In the genomic region with DNA sequence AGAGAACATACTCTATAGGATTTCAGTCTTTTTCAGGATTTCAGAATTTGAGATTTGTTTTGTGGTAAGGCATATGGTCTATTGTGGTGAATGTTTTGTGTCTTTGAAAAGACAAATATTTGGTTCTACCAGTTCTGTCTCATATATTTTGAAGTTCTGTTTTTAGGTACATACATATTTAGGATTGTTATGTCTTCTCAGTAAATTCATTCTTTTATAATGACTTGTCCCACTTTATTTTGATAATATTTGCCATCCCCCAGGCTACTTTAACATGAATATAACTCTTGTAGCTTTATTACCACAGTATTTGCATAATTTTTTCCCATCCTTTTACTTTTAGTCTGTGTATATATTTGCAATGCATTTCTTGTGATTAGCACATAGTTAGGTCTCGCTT, we compare ENCODE assay signal across 25 cellular contexts. TPM values are rescaled to one million over a fixed set of nuclear protein-coding genes. Genes with fewer than 3 reads are reported as not detected.
A peak's percentile ranks its signal among the peaks of the same experiment; 100 is the strongest.
DNase-seq lines count a peak whose midpoint lies in the region; ATAC-seq, FAIRE-seq and TF ChIP-seq lines count a peak whose summit lies in the region.
"Had no signal": no experiment of that assay in that cellular context is flagged by ENCODE, and none has a peak within 500 bp of the region (broad histone marks: within the 10 kb centered on the region; RNA-seq: fewer than 3 reads in every experiment).

No MANE protein-coding gene starts in this region.

- intact Hi-C loops in endothelial cell of umbilical vein (cut with micrococcal nuclease), result no loop called here

- no peaks in the 10 kb centered on the region for H3K9me1 ChIP-seq in endothelial cell of umbilical vein (replicated peaks; ENCODE audit: control insufficient read depth, extremely low read depth, insufficient read depth, low read length)

- ATAC-seq in RWPE2 (ENCODE audit: low read depth) (no peak), GM21423 (IDR thresholded peaks at IDR 0.05; ENCODE audit: unreplicated experiment) (no peak)
- ATAC-seq: activated CD8-positive, alpha-beta T cell treated with anti-CD3 and anti-CD28 coated beads for 36 hours; activated T-cell treated with anti-CD3 and anti-CD28 coated beads, Interleukin-2, amount 50 U/mL, for 4 hours; GM12878; left colon; mucosa of descending colon had no signal

- H4K20me1 ChIP-seq in GM23248 (ENCODE audit: insufficient read depth) (peaks cover 19% of the 10 kb centered on the region; the same call in 1 of the 2 replicates), endothelial cell of umbilical vein (replicated peaks; ENCODE audit: control insufficient read depth, extremely low read depth, insufficient read depth, low read length) (peaks cover 9% of the 10 kb centered on the region)

- dilution Hi-C loops in endothelial cell of umbilical vein (cut with MboI; ENCODE audit: extremely low pct_ligation_motif_present, low sequenced_read_pairs), result no loop called here

- H3K9me2 ChIP-seq in GM23248 (ENCODE audit: insufficient read depth), result no peaks in the 10 kb centered on the region

- H3K9ac ChIP-seq in GM23248, result peak overlapping the region; percentile 25
- no peak overlapping the region for H3K9ac ChIP-seq in endothelial cell of umbilical vein (replicated peaks; ENCODE audit: extremely low read depth, insufficient read depth, low read length)
- peak overlapping the region; percentile 36 for H3K9ac ChIP-seq in skeletal muscle satellite cell (ENCODE audit: low read depth, low read length)
- H3K9ac ChIP-seq: KMS-11 had no signal

- no peak for TF ChIP-seq CTCF in RWPE2 (IDR thresholded peaks at IDR 0.05; ENCODE audit: poor library complexity, severe bottlenecking)
- TF ChIP-seq CTCF in endothelial cell of umbilical vein (IDR thresholded peaks at IDR 0.05; ENCODE audit: extremely low read depth in 1 of 2, insufficient read depth in 1 of 2, low read depth in 1 of 2, low read length in 2 of 2), result no peak
- TF ChIP-seq CTCF in BE2C (IDR thresholded peaks at IDR 0.05; ENCODE audit: low read depth, low read length), result no peak

- H3K4me3 ChIP-seq in GM23248, result no peak overlapping the region
- H3K4me3 ChIP-seq in RWPE2 (ENCODE audit: severe bottlenecking), result no peak overlapping the region
- H3K4me3 ChIP-seq in endothelial cell of umbilical vein (replicated peaks in 1 of 3; ENCODE audit: insufficient read depth in 1 of 3, low read depth in 1 of 3, low read length in 3 of 3), result no peak overlapping the region
- H3K4me3 ChIP-seq in skeletal muscle satellite cell (ENCODE audit: low read length), result no peak overlapping the region
- H3K4me3 ChIP-seq in BE2C (ENCODE audit: low read depth, low read length), result no peak overlapping the region
- H3K4me3 ChIP-seq: GM12878, mucosa of descending colon, Peyer's patch, sigmoid colon, suprapubic skin had no signal

- peaks cover 50% of the 10 kb centered on the region for H3F3A ChIP-seq in GM23248 (ENCODE audit: insufficient read depth)

- 97 to 100% methylated on average over 1 of the region's 1 CpG for WGBS in GM23248 (ENCODE audit: low coverage in 1 of 2, low lambda C conversion rate in 2 of 2, missing lambda C conversion rate in 2 of 2), 2 experiments

- peaks cover 83% of the 10 kb centered on the region for H3K79me2 ChIP-seq in GM23248 (ENCODE audit: insufficient read depth)
- H3K79me2 ChIP-seq in endothelial cell of umbilical vein (ENCODE audit: control insufficient read depth, insufficient read depth, low read length), result peaks cover 52% of the 10 kb centered on the region

- POLR2A ChIA-PET in endothelial cell of umbilical vein (lab: Charles Lee), result no interaction called here

- no TSS peak for BruUV-seq in endothelial cell of umbilical vein (replicated peaks; lab: Mats Ljungman, UMichigan)

- in situ Hi-C loops in GM23248 (cut with MboI), result no loop called here

- H3K4me1 ChIP-seq in GM23248 (ENCODE audit: insufficient read depth) (peaks cover 61% of the 10 kb centered on the region), RWPE2 (ENCODE audit: insufficient read depth, poor library complexity, severe bottlenecking) (peaks cover 15% of the 10 kb centered on the region), endothelial cell of umbilical vein (ENCODE audit: control insufficient read depth, extremely low read depth, insufficient read depth, low read length) (no peaks in the 10 kb centered on the region), skeletal muscle satellite cell (ENCODE audit: control insufficient read depth, insufficient read depth, low read length) (peaks cover 37% of the 10 kb centered on the region), BE2C (no peaks in the 10 kb centered on the region; the same call in 1 of the 2 replicates)

- H3K36me3 ChIP-seq in GM23248 (ENCODE audit: low read depth), result no peaks in the 10 kb centered on the region
- no peaks in the 10 kb centered on the region for H3K36me3 ChIP-seq in RWPE2 (ENCODE audit: low read depth)
- H3K36me3 ChIP-seq in endothelial cell of umbilical vein (ENCODE audit: control insufficient read depth in 2 of 2, extremely low read depth in 1 of 2, insufficient read depth in 2 of 2, low read length in 2 of 2), result no peaks in the 10 kb centered on the region
- H3K36me3 ChIP-seq in skeletal muscle satellite cell (ENCODE audit: insufficient read depth, low read length), result no peaks in the 10 kb centered on the region
- no peaks in the 10 kb centered on the region for H3K36me3 ChIP-seq in BE2C
- H3K36me3 ChIP-seq: Peyer's patch, sigmoid colon, suprapubic skin, WERI-Rb-1 had no signal

- H2AFZ ChIP-seq in GM23248 (no peak overlapping the region), endothelial cell of umbilical vein (ENCODE audit: low read depth, low read length) (no peak overlapping the region)

- FAIRE-seq in endothelial cell of umbilical vein (lab: Jason Lieb, UNC), result peak; percentile 37
- FAIRE-seq: GM12878 had no signal

- H3K9me3 ChIP-seq in GM23248 (ENCODE audit: low read depth) (no peaks in the 10 kb centered on the region), RWPE2 (ENCODE audit: severe bottlenecking) (no peaks in the 10 kb centered on the region), endothelial cell of umbilical vein (replicated peaks; ENCODE audit: control insufficient read depth, insufficient read depth, low read length) (no peaks in the 10 kb centered on the region), skeletal muscle satellite cell (replicated peaks; ENCODE audit: low read length) (no peaks in the 10 kb centered on the region), BE2C (no peaks in the 10 kb centered on the region)
- H3K9me3 ChIP-seq: Caco-2, mucosa of descending colon, Peyer's patch, sigmoid colon, suprapubic skin had no signal

- DNase-seq in GM23248 (no peak), RWPE2 (ENCODE audit: low spot score) (no peak), endothelial cell of umbilical vein (ENCODE audit: low read depth, low spot score) (no peak), BE2C (no peak), activated gamma-delta T cell (lab: John Stamatoyannopoulos, UW) (no peak), globus pallidus (ENCODE audit: low spot score) (no peak)
- DNase-seq: activated CD8-positive, alpha-beta T cell treated with anti-CD3 and anti-CD28 coated beads for 36 hours; activated T-cell treated with anti-CD3 and anti-CD28 coated beads, Interleukin-2, amount 50 U/mL, for 4 hours; Caco-2; effector CD8-positive, alpha-beta T cell; left colon; mucosa of descending colon; NCI-H1105 treated with DMSO at 0.1 percent for 48 hours; NCI-H2171; NCI-H82; Peyer's patch; sigmoid colon; stimulated activated CD4-positive, alpha-beta T cell treated with anti-CD3 and anti-CD28 coated beads, Interleukin-4, amount 100 ng/mL, for 24 hours; T-helper 1 cell; WERI-Rb-1 had no signal

- TF ChIP-seq POLR2A in endothelial cell of umbilical vein (IDR thresholded peaks at IDR 0.05; ENCODE audit: low read depth, low read length), result no peak

- H3K27ac ChIP-seq in GM23248 (peak overlapping the region; percentile 66), RWPE2 (ENCODE audit: poor library complexity, severe bottlenecking) (peak overlapping the region; percentile 20), endothelial cell of umbilical vein (ENCODE audit: insufficient read depth, low read depth, low read length) (no peak overlapping the region)
- H3K27ac ChIP-seq: KMS-11, Peyer's patch, WERI-Rb-1 had no signal

- H3K27me3 ChIP-seq in GM23248 (replicated peaks; ENCODE audit: insufficient read depth), result no peaks in the 10 kb centered on the region
- no peaks in the 10 kb centered on the region for H3K27me3 ChIP-seq in RWPE2 (ENCODE audit: insufficient read depth, poor library complexity, severe bottlenecking)
- no peaks in the 10 kb centered on the region for H3K27me3 ChIP-seq in endothelial cell of umbilical vein (ENCODE audit: control insufficient read depth in 2 of 2, insufficient read depth in 2 of 2, low read length in 2 of 2)
- H3K27me3 ChIP-seq in skeletal muscle satellite cell (ENCODE audit: control insufficient read depth, insufficient read depth, low read length), result no peaks in the 10 kb centered on the region
- H3K27me3 ChIP-seq in BE2C, result no peaks in the 10 kb centered on the region
- H3K27me3 ChIP-seq: Peyer's patch, sigmoid colon, suprapubic skin had no signal

- CTCF ChIA-PET in endothelial cell of umbilical vein (lab: Charles Lee), result no interaction called here

- H3K4me2 ChIP-seq in GM23248 (ENCODE audit: unreplicated experiment) (peak overlapping the region; percentile 50), endothelial cell of umbilical vein (ENCODE audit: insufficient read depth, low read length) (no peak overlapping the region), skeletal muscle satellite cell (ENCODE audit: low read length) (peak overlapping the region; percentile 30)
- H3K4me2 ChIP-seq: KMS-11 had no signal

TF ChIP-seq in endothelial cell of umbilical vein, 7 proteins besides CTCF, POLR2A, EP300 and RAD21 (continues in another document):
- no peak for TF ChIP-seq POLR2AphosphoS5 (IDR thresholded peaks at IDR 0.05; ENCODE audit: insufficient read depth, low read depth, low read length)
- no peak for TF ChIP-seq FOS (IDR thresholded peaks at IDR 0.05; ENCODE audit: borderline replicate concordance, insufficient read depth, low read length)
- TF ChIP-seq MYC (IDR thresholded peaks at IDR 0.05; ENCODE audit: low read depth, low read length), result no peak

RNA-seq across cellular contexts. Expression of a gene that starts 32.0 kb away (rescaled TPM):
- 22.2 and 50.3 TPM in 2 replicates for total RNA-seq in GM23248 (2014; rRNA removed; shearing (Covaris generic))
- 10.4 and 12.6 TPM in 2 replicates for polyA plus RNA-seq in GM23248 (2016; fragmentation: Nextera tagmentation; extraction: Ambion mirVana)
- total RNA-seq in endothelial cell of umbilical vein, result 30.1 and 31.5 TPM in 2 replicates
- polyA plus RNA-seq in endothelial cell of umbilical vein, result 34.3 and 36.5 TPM in 2 replicates
- 16.3 and 16.5 TPM in 2 replicates for polyA plus RNA-seq in endothelial cell of umbilical vein (2011; cell fraction: cytosol; rRNA removed)
- 128 and 129 TPM in 2 replicates for polyA plus RNA-seq in endothelial cell of umbilical vein (2011; cell fraction: nucleus; rRNA removed)
- polyA plus RNA-seq in endothelial cell of umbilical vein (2012), result 14.9 and 15.0 TPM in 2 replicates
- 69.8 and 81.1 TPM in 2 replicates for polyA minus RNA-seq in endothelial cell of umbilical vein
- 6.3 TPM for polyA minus RNA-seq in endothelial cell of umbilical vein (2011; cell fraction: cytosol; rRNA and poly(A)+ RNA removed)
- 89.8 and 114 TPM in 2 replicates for polyA minus RNA-seq in endothelial cell of umbilical vein (2011; cell fraction: nucleus; rRNA and poly(A)+ RNA removed)
- 9.6 and 18.3 TPM in 2 replicates for total RNA-seq in skeletal muscle satellite cell (2012; rRNA removed)
- 25.5 TPM for polyA plus RNA-seq in BE2C (2012; ENCODE audit: insufficient read depth, insufficient read length, low read depth)
